ENCODE assay signal across 14 cellular contexts in the genomic region with DNA sequence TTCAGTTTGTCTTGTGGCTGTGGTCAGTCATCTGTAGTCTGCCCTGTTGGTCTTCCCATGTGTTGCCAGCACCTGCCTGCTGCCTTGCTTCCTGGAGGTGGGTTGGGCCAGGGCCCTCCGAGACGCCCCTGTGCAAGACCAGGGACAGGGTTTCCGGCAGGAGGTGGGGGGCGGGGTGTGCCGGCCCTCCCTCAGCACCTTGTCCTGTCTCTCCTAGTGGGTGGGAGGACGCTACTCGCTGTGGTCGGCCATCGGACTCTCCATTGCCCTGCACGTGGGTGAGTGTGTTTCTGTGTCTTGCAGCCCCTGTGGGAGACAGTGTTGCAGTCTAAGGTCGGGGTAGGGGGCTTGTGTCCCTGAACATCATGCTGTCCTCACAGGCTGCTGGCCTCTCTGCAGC. TPM values are rescaled to one million over a fixed set of nuclear protein-coding genes. Genes with fewer than 3 reads are reported as not detected.
DNase-seq lines count a peak whose midpoint lies in the region; ATAC-seq and TF ChIP-seq lines count a peak whose summit lies in the region.
"Had no signal": no experiment of that assay in that cellular context is flagged by ENCODE, and none has a peak within 500 bp of the region (broad histone marks: within the 10 kb centered on the region; RNA-seq: fewer than 3 reads in every experiment).

No MANE protein-coding gene starts in this region.

- peaks cover 12 to 22% of the 10 kb centered on the region in 2 donors for H3K36me3 Mint-ChIP-seq in stimulated activated naive B cell treated with anti-CD40 and anti-IgM and Interleukin-4, amounts not matched to agents 10 μg/mL and 1 μg/mL and 100 μg/mL, for 72 hours
- peaks cover 25% of the 10 kb centered on the region for H3K36me3 Mint-ChIP-seq in Caco-2 (ENCODE audit: insufficient read depth, unreplicated experiment)

- no peaks in the 10 kb centered on the region for H3K27me3 Mint-ChIP-seq in stimulated activated naive B cell treated with anti-CD40 and anti-IgM and Interleukin-4, amounts not matched to agents 10 μg/mL and 1 μg/mL and 100 μg/mL, for 72 hours
- H3K27me3 Mint-ChIP-seq in Caco-2 (ENCODE audit: insufficient read depth, unreplicated experiment) = no peaks in the 10 kb centered on the region
- H3K27me3 Mint-ChIP-seq: CD4-positive, CD25-positive, alpha-beta regulatory T cell had no signal

- H3K9ac ChIP-seq in skeletal muscle satellite cell (ENCODE audit: low read depth, low read length) = no peak overlapping the region
- H3K9ac ChIP-seq: BLaER1 treated with 17β-estradiol and CSF1 and Interleukin-3, amounts not matched to agents 10 nM and 100 nM had no signal

- no peaks in the 10 kb centered on the region for H3K27me3 ChIP-seq in SJCRH30
- H3K27me3 ChIP-seq in skeletal muscle satellite cell (ENCODE audit: control insufficient read depth, insufficient read depth, low read length) = no peaks in the 10 kb centered on the region
- H3K27me3 ChIP-seq in Caco-2 (replicated peaks; ENCODE audit: control insufficient read depth, insufficient read depth, low read length) = no peaks in the 10 kb centered on the region
- H3K27me3 ChIP-seq: BLaER1 treated with 17β-estradiol and CSF1 and Interleukin-3, amounts not matched to agents 10 nM and 100 nM had no signal

- H3K36me3 ChIP-seq in SJCRH30 (peaks cover 76% of the 10 kb centered on the region), skeletal muscle satellite cell (ENCODE audit: insufficient read depth, low read length) (peaks cover 79% of the 10 kb centered on the region), Caco-2 (ENCODE audit: control insufficient read depth, insufficient read depth, low read length) (peaks cover 7% of the 10 kb centered on the region; the same call in 1 of the 2 replicates)

- POLR2A ChIA-PET in Caco-2 (lab: Charles Lee) = no interaction called here

- peaks cover 20% of the 10 kb centered on the region for H3K4me1 ChIP-seq in SJCRH30
- peaks cover 19% of the 10 kb centered on the region for H3K4me1 ChIP-seq in skeletal muscle satellite cell (ENCODE audit: control insufficient read depth, insufficient read depth, low read length)
- H3K4me1 ChIP-seq in Caco-2 = no peaks in the 10 kb centered on the region
- H3K4me1 ChIP-seq: BLaER1 treated with 17β-estradiol and CSF1 and Interleukin-3, amounts not matched to agents 10 nM and 100 nM had no signal

- CTCF ChIA-PET in Caco-2 (lab: Charles Lee) = no interaction called here

- intact Hi-C loops in Caco-2 (cut with micrococcal nuclease; ENCODE audit: unreplicated experiment) = no loop called here

- peak overlapping the region; percentile 66 for H3K4me2 ChIP-seq in skeletal muscle satellite cell (ENCODE audit: low read length)
- H3K4me2 ChIP-seq: BLaER1 treated with 17β-estradiol and CSF1 and Interleukin-3, amounts not matched to agents 10 nM and 100 nM had no signal

- no peak overlapping the region for H3K4me3 Mint-ChIP-seq in stimulated activated naive B cell treated with anti-CD40 and anti-IgM and Interleukin-4, amounts not matched to agents 10 μg/mL and 1 μg/mL and 100 μg/mL, for 72 hours
- no peak overlapping the region for H3K4me3 Mint-ChIP-seq in Caco-2 (ENCODE audit: unreplicated experiment)
- H3K4me3 Mint-ChIP-seq: CD4-positive, CD25-positive, alpha-beta regulatory T cell; H9 had no signal

- BruUV-seq in Caco-2 (replicated peaks; lab: Mats Ljungman, UMichigan) = no TSS peak

- H3K4me3 ChIP-seq in SJCRH30 (no peak overlapping the region; the same call in 1 of the 2 replicates), skeletal muscle satellite cell (ENCODE audit: low read length) (peak overlapping the region; percentile 53), Caco-2 (ENCODE audit: low read depth, low read length) (no peak overlapping the region)
- H3K4me3 ChIP-seq: BLaER1 treated with 17β-estradiol and CSF1 and Interleukin-3, amounts not matched to agents 10 nM and 100 nM had no signal

- no peak for TF ChIP-seq CTCF in Caco-2 (IDR thresholded peaks at IDR 0.05; ENCODE audit: insufficient read depth in 1 of 2, low read depth in 1 of 2, low read length in 1 of 2, severe bottlenecking in 1 of 2, unreplicated experiment in 1 of 2)

- H3K27ac ChIP-seq in SJCRH30 = peak overlapping the region; percentile 49
- H3K27ac ChIP-seq: BLaER1 treated with 17β-estradiol and CSF1 and Interleukin-3, amounts not matched to agents 10 nM and 100 nM had no signal

- ATAC-seq in stimulated activated naive B cell treated with anti-CD40 and anti-IgM and Interleukin-4, amounts not matched to agents 10 μg/mL and 1 μg/mL and 100 μg/mL, for 72 hours (replicated peaks) = no peak

- no peak overlapping the region for H3K27ac Mint-ChIP-seq in stimulated activated naive B cell treated with anti-CD40 and anti-IgM and Interleukin-4, amounts not matched to agents 10 μg/mL and 1 μg/mL and 100 μg/mL, for 72 hours
- no peak overlapping the region for H3K27ac Mint-ChIP-seq in Caco-2 (ENCODE audit: unreplicated experiment)
- H3K27ac Mint-ChIP-seq: CD4-positive, CD25-positive, alpha-beta regulatory T cell; H9 had no signal

- no peaks in the 10 kb centered on the region for H3K9me3 Mint-ChIP-seq in stimulated activated naive B cell treated with anti-CD40 and anti-IgM and Interleukin-4, amounts not matched to agents 10 μg/mL and 1 μg/mL and 100 μg/mL, for 72 hours
- H3K9me3 Mint-ChIP-seq in Caco-2 (ENCODE audit: unreplicated experiment) = no peaks in the 10 kb centered on the region
- H3K9me3 Mint-ChIP-seq: CD4-positive, CD25-positive, alpha-beta regulatory T cell; H9 had no signal

- DNase-seq in 8988T (peak; percentile 10), SJCRH30 (peak in 1 of 2 experiments; percentile 32), myocyte (ENCODE audit: low read depth) (peak; percentile 60), Caco-2 (no peak), GDM1 (lab: John Stamatoyannopoulos, UW) (no peak)
- no peak for DNase-seq in stimulated activated naive B cell treated with anti-CD40 and anti-IgM and Interleukin-4, amounts not matched to agents 10 μg/mL and 1 μg/mL and 100 μg/mL, for 72 hours
- DNase-seq: ACHN; Calu3; CD4-positive, CD25-positive, alpha-beta regulatory T cell; DMS79; GOT3; H9 had no signal

- H3K4me1 Mint-ChIP-seq in stimulated activated naive B cell treated with anti-CD40 and anti-IgM and Interleukin-4, amounts not matched to agents 10 μg/mL and 1 μg/mL and 100 μg/mL, for 72 hours = peaks cover 0 to 3% of the 10 kb centered on the region in 2 donors
- H3K4me1 Mint-ChIP-seq in Caco-2 (ENCODE audit: low read depth, unreplicated experiment) = no peaks in the 10 kb centered on the region
- H3K4me1 Mint-ChIP-seq: CD4-positive, CD25-positive, alpha-beta regulatory T cell; H9 had no signal

- no peaks in the 10 kb centered on the region for H3K9me3 ChIP-seq in SJCRH30 (replicated peaks)
- H3K9me3 ChIP-seq in skeletal muscle satellite cell (replicated peaks; ENCODE audit: low read length) = no peaks in the 10 kb centered on the region
- H3K9me3 ChIP-seq in Caco-2 = no peaks in the 10 kb centered on the region
- H3K9me3 ChIP-seq: BLaER1 treated with 17β-estradiol and CSF1 and Interleukin-3, amounts not matched to agents 10 nM and 100 nM had no signal

RNA-seq across cellular contexts. Expression of a gene that starts 11.2 kb away (rescaled TPM):
- 15.7 and 17.2 TPM in 2 replicates for total RNA-seq in SJCRH30 (2014; rRNA removed; shearing (Covaris generic))
- total RNA-seq in myocyte (23.9 and 28.3 TPM in 2 replicates), Caco-2 (2022) (33.2 and 40.2 TPM in 2 replicates)
- polyA plus RNA-seq in myocyte (2012) = 11.7 TPM
- total RNA-seq in skeletal muscle satellite cell (2012; rRNA removed) = 17.7 and 18.6 TPM in 2 replicates

RNA-seq across cellular contexts. Expression of a gene that starts 28.0 kb away (rescaled TPM):
- 239 and 241 TPM in 2 replicates for total RNA-seq in SJCRH30 (2014; rRNA removed; shearing (Covaris generic))
- total RNA-seq in myocyte (111 and 124 TPM in 2 replicates), Caco-2 (2022) (329 and 381 TPM in 2 replicates)
- 271 TPM for polyA plus RNA-seq in myocyte (2012)
- 249 and 305 TPM in 2 replicates for total RNA-seq in skeletal muscle satellite cell (2012; rRNA removed)

RNA-seq across cellular contexts. Expression of a gene that starts 35.1 kb away (rescaled TPM):
- total RNA-seq in SJCRH30 (2014; rRNA removed; shearing (Covaris generic)) = 257 and 282 TPM in 2 replicates
- total RNA-seq in myocyte (91.5 and 102 TPM in 2 replicates), Caco-2 (2022) (180 and 201 TPM in 2 replicates)
- 54.7 TPM for polyA plus RNA-seq in myocyte (2012)
- 72.7 and 83.9 TPM in 2 replicates for total RNA-seq in skeletal muscle satellite cell (2012; rRNA removed)

Comparison
In these comparisons a context has a peak if more than half of its experiments do, and no peak if none do; other contexts are left out.
1. DNase-seq: peak in 8988T (single experiment) and myocyte (single experiment); none in stimulated activated naive B cell treated with anti-CD40 and anti-IgM and Interleukin-4, amounts not matched to agents 10 μg/mL and 1 μg/mL and 100 μg/mL, for 72 hours (single experiment), Caco-2 (0 of 2) and GDM1 (single experiment).